1 cellular context compared by ENCODE assay signal in genomic region chr5:14250094-14250777, GRCh38.
A peak's percentile ranks its signal among the peaks of the same experiment; 100 is the strongest.
TF ChIP-seq lines count a peak whose summit lies in the region.

No MANE protein-coding gene starts in this region.

TF ChIP-seq in HepG2, 621 proteins besides CTCF, POLR2A, EP300 and RAD21 (continued from another document and continues in another):
- TF ChIP-seq ZXDC (CRISPR knock-in tag; IDR thresholded peaks at IDR 0.05) (no peak), ZNF674 (CRISPR knock-in tag; IDR thresholded peaks at IDR 0.05; ENCODE audit: low read depth) (no peak), MLXIP (CRISPR knock-in tag; IDR thresholded peaks at IDR 0.05; ENCODE audit: borderline replicate concordance) (no peak), ERF (CRISPR knock-in tag; IDR thresholded peaks at IDR 0.05) (no peak), TRAFD1 (CRISPR knock-in tag; IDR thresholded peaks at IDR 0.05; ENCODE audit: borderline replicate concordance) (no peak), ZNF878 (CRISPR knock-in tag; IDR thresholded peaks at IDR 0.05) (0 out of 2 replicates have a peak, but pooled peaks have one; percentile 37), TMF1 (CRISPR knock-in tag; IDR thresholded peaks at IDR 0.05; ENCODE audit: low read depth) (no peak), IRF9 (CRISPR knock-in tag; IDR thresholded peaks at IDR 0.05; ENCODE audit: borderline replicate concordance) (no peak), ZNF121 (CRISPR knock-in tag; IDR thresholded peaks at IDR 0.05) (no peak), DNMT3B (CRISPR knock-in tag; conservative IDR thresholded peaks at IDR 0.05) (0 out of 2 replicates have a peak, but pooled peaks have one; percentile 36), JUNB (CRISPR knock-in tag; IDR thresholded peaks at IDR 0.05; ENCODE audit: borderline replicate concordance) (no peak), NR0B2 (CRISPR knock-in tag; IDR thresholded peaks at IDR 0.05) (no peak), ZNF678 (CRISPR knock-in tag; IDR thresholded peaks at IDR 0.05) (no peak), PRPF4 (IDR thresholded peaks at IDR 0.05; ENCODE audit: low read depth, low read length, poor library complexity, severe bottlenecking) (peak; percentile 49), ZBTB40 (IDR thresholded peaks at IDR 0.05) (no peak), ZBTB40 (CRISPR knock-in tag; IDR thresholded peaks at IDR 0.05) (peak; percentile 15; the same call in 1 of the 2 replicates), TRIM24 (CRISPR knock-in tag; IDR thresholded peaks at IDR 0.05) (no peak), CENPT (CRISPR knock-in tag; IDR thresholded peaks at IDR 0.05; ENCODE audit: low read depth) (no peak), HMGXB3 (CRISPR knock-in tag; IDR thresholded peaks at IDR 0.05; ENCODE audit: borderline replicate concordance) (no peak), YEATS4 (CRISPR knock-in tag; IDR thresholded peaks at IDR 0.05; ENCODE audit: borderline replicate concordance) (peak; percentile 27; the same call in 1 of the 2 replicates), ZNF12 (CRISPR knock-in tag; IDR thresholded peaks at IDR 0.05) (no peak), ZNF337 (CRISPR knock-in tag; IDR thresholded peaks at IDR 0.05; ENCODE audit: borderline replicate concordance, low read depth) (no peak), ZNF256 (CRISPR knock-in tag; conservative IDR thresholded peaks at IDR 0.05) (no peak), SALL1 (CRISPR knock-in tag; IDR thresholded peaks at IDR 0.05) (peak; percentile 36; the same call in 1 of the 2 replicates), SRY (CRISPR knock-in tag; IDR thresholded peaks at IDR 0.05) (no peak), ZGPAT (CRISPR knock-in tag; IDR thresholded peaks at IDR 0.05) (0 out of 2 replicates have a peak, but pooled peaks have one; percentile 23), ZNF292 (CRISPR knock-in tag; IDR thresholded peaks at IDR 0.05; ENCODE audit: borderline replicate concordance, low read depth) (no peak), TFDP1 (CRISPR knock-in tag; IDR thresholded peaks at IDR 0.05; ENCODE audit: borderline replicate concordance) (peak; percentile 33; the same call in 1 of the 2 replicates)
